10 cellular contexts compared by ENCODE assay signal in genomic region chr9:137044502-137045177, GRCh38. TPM values are rescaled to one million over a fixed set of nuclear protein-coding genes. Genes with fewer than 3 reads are reported as not detected.
DNase-seq lines count a peak whose midpoint lies in the region; ATAC-seq and TF ChIP-seq lines count a peak whose summit lies in the region.
"Had no signal": no experiment of that assay in that cellular context is flagged by ENCODE, and none has a peak within 500 bp of the region (broad histone marks: within the 10 kb centered on the region; RNA-seq: fewer than 3 reads in every experiment).

No MANE protein-coding gene starts in this region.

- H3K79me2 ChIP-seq in osteoblast (ENCODE audit: insufficient read depth, low read length) = peaks cover 30% of the 10 kb centered on the region

- peak; percentile 84 for DNase-seq in NCI-H510A treated with DMSO at 0.1 percent for 48 hours (lab: John Stamatoyannopoulos, UW)
- no peak for DNase-seq in epithelial cell of proximal tubule (ENCODE audit: low read depth)
- DNase-seq in osteoblast (ENCODE audit: insufficient read length, low spot score, missing footprints) = peak; percentile 97
- no peak for DNase-seq in T1000 (lab: John Stamatoyannopoulos, UW)

- H3K4me1 ChIP-seq in ES-I3 (ENCODE audit: insufficient read depth, low read length) = no peaks in the 10 kb centered on the region; the same call in 1 of the 2 replicates
- peaks cover 15% of the 10 kb centered on the region for H3K4me1 ChIP-seq in osteoblast (ENCODE audit: insufficient read depth, low read length)

- H3K36me3 ChIP-seq in ES-I3 (ENCODE audit: insufficient read depth, low read length) = no peaks in the 10 kb centered on the region
- no peaks in the 10 kb centered on the region for H3K36me3 ChIP-seq in osteoblast (ENCODE audit: insufficient read depth, low read length)

- H3K9ac ChIP-seq in ES-I3 (ENCODE audit: low read depth, low read length) = peak overlapping the region; percentile 58; the same call in 1 of the 2 replicates

- ATAC-seq in HG02763 (IDR thresholded peaks at IDR 0.05; ENCODE audit: unreplicated experiment) (no peak), HG03521 (IDR thresholded peaks at IDR 0.05; ENCODE audit: unreplicated experiment) (no peak), GM21529 (IDR thresholded peaks at IDR 0.05; ENCODE audit: unreplicated experiment) (no peak)

- H3K4me3 ChIP-seq in epithelial cell of proximal tubule (ENCODE audit: low read depth, low read length) = peak overlapping the region; percentile 71
- peak overlapping the region; percentile 83 for H3K4me3 ChIP-seq in osteoblast (ENCODE audit: insufficient read depth, low read length)

- peaks cover 23% of the 10 kb centered on the region for H3K27me3 ChIP-seq in osteoblast (ENCODE audit: insufficient read depth, low read length)

- no peak overlapping the region for H3K27ac ChIP-seq in osteoblast (ENCODE audit: low read depth, low read length)

- no peaks in the 10 kb centered on the region for H3K9me3 ChIP-seq in ES-I3 (ENCODE audit: control insufficient read depth, insufficient read depth, low read length)
- H3K9me3 ChIP-seq in osteoblast (ENCODE audit: low read depth, low read length) = no peaks in the 10 kb centered on the region

- peaks cover 36% of the 10 kb centered on the region for H4K20me1 ChIP-seq in osteoblast (ENCODE audit: insufficient read depth, low read length)

- peak overlapping the region; percentile 83 for H3K4me2 ChIP-seq in osteoblast (ENCODE audit: insufficient read depth, low read length)

- no peak overlapping the region for H2AFZ ChIP-seq in osteoblast (ENCODE audit: low read length)

- no peak for TF ChIP-seq CTCF in epithelial cell of proximal tubule (conservative IDR thresholded peaks at IDR 0.05; ENCODE audit: low read depth, low read length)
- no peak for TF ChIP-seq CTCF in osteoblast (IDR thresholded peaks at IDR 0.05; ENCODE audit: extremely low read depth, low read depth, low read length)

RNA-seq across cellular contexts. Expression of gene NPDC1, which starts 1.3 kb away (rescaled TPM):
- total RNA-seq in epithelial cell of proximal tubule (19.7 and 47.7 TPM in 2 replicates), osteoblast (10.0 and 10.1 TPM in 2 replicates)

RNA-seq across cellular contexts. Expression of gene ENTPD2, which starts 9.2 kb away (rescaled TPM):
- total RNA-seq in epithelial cell of proximal tubule (0.87 TPM in 1 of 2 replicates, not detected in the other), osteoblast (not detected in 2 replicates)
- total RNA-seq: mononuclear cell, NCI-H460 had no signal

RNA-seq across cellular contexts. Expression of gene FUT7, which starts 12.8 kb away (rescaled TPM):
- total RNA-seq in epithelial cell of proximal tubule (not detected in 2 replicates), osteoblast (not detected in 2 replicates)
- total RNA-seq: NCI-H460 had no signal

RNA-seq across cellular contexts. Expression of gene ABCA2, which starts 16.6 kb away (rescaled TPM):
- total RNA-seq in epithelial cell of proximal tubule = 3.0 and 7.6 TPM in 2 replicates
- total RNA-seq in osteoblast = 19.4 and 20.3 TPM in 2 replicates

RNA-seq across cellular contexts. Expression of gene SAPCD2, which starts 25.7 kb away (rescaled TPM):
- total RNA-seq in epithelial cell of proximal tubule = 25.6 and 51.3 TPM in 2 replicates
- total RNA-seq in osteoblast = 0.88 and 1.1 TPM in 2 replicates

Comparison
In these comparisons a context has a peak if more than half of its experiments do, and no peak if none do; other contexts are left out.
1. DNase-seq: peak in NCI-H510A treated with DMSO at 0.1 percent for 48 hours (single experiment) and osteoblast (single experiment); none in epithelial cell of proximal tubule (single experiment) and T1000 (single experiment).